29 cellular contexts compared by ENCODE assay signal in genomic region chr6:158514991-158515390, GRCh38.
"Had no signal": no experiment of that assay in that cellular context is flagged by ENCODE, and none has a peak within 500 bp of the region (broad histone marks: within the 10 kb centered on the region; RNA-seq: fewer than 3 reads in every experiment).

No MANE protein-coding gene starts in this region.

- H3K4me3 ChIP-seq: colonic mucosa, esophagus squamous epithelium, lower lobe of right lung, mucosa of descending colon, neural progenitor cell, prostate gland, right atrium auricular region, sigmoid colon, tibial artery, upper lobe of left lung had no signal

- H3K27ac Mint-ChIP-seq: dendritic cell treated with granulocyte-macrophage colony-stimulating factor and Interleukin-4, amounts not matched to agents 40 ng/mL and 50 ng/mL, for 4 days; mesothelial cell of epicardium; nephron; neural progenitor cell; stimulated activated memory B cell treated with anti-CD40 and anti-IgM and Interleukin-4, amounts not matched to agents 10 μg/mL and 1 μg/mL and 100 μg/mL, for 72 hours had no signal

- H3K79me2 ChIP-seq: parathyroid adenoma had no signal

- H3K9me3 Mint-ChIP-seq: dendritic cell treated with granulocyte-macrophage colony-stimulating factor and Interleukin-4, amounts not matched to agents 40 ng/mL and 50 ng/mL, for 4 days; immature natural killer cell; mesothelial cell of epicardium; naive thymus-derived CD4-positive, alpha-beta T cell; nephron; neural progenitor cell; stimulated activated memory B cell treated with anti-CD40 and anti-IgM and Interleukin-4, amounts not matched to agents 10 μg/mL and 1 μg/mL and 100 μg/mL, for 72 hours had no signal

- DNase-seq: colonic mucosa; effector CD8-positive, alpha-beta T cell; esophagus squamous epithelium; foreskin melanocyte; hypothalamus; immature natural killer cell; islet precursor cell; kidney glomerular epithelial cell; left colon; left ventricle myocardium superior; lower lobe of right lung; mucosa of descending colon; naive thymus-derived CD4-positive, alpha-beta T cell; sigmoid colon; stimulated activated CD4-positive, alpha-beta T cell treated with anti-CD3 and anti-CD28 coated beads, Interleukin-2, amount 100 ng/mL, for 24 hours; stimulated activated CD4-positive, alpha-beta T cell treated with anti-CD3 and anti-CD28 coated beads, Interleukin-4, amount 100 ng/mL, for 24 hours; stimulated activated naive CD8-positive, alpha-beta T cell treated with anti-CD3 and anti-CD28 coated beads, Interleukin-15, Interleukin-2, amounts not matched to agents 100 U/mL and 50 U/mL, for 24 hours; substantia nigra; testis; tibial artery had no signal

- ATAC-seq: left colon; left ventricle myocardium superior; lower lobe of right lung; mucosa of descending colon; naive thymus-derived CD4-positive, alpha-beta T cell; stimulated activated memory B cell treated with anti-CD40 and anti-IgM and Interleukin-4, amounts not matched to agents 10 μg/mL and 1 μg/mL and 100 μg/mL, for 72 hours; stimulated activated naive CD8-positive, alpha-beta T cell treated with anti-CD3 and anti-CD28 coated beads, Interleukin-15, Interleukin-2, amounts not matched to agents 100 U/mL and 50 U/mL, for 24 hours had no signal

- H3K27ac ChIP-seq: colonic mucosa, esophagus squamous epithelium, lower lobe of right lung, neural progenitor cell, parathyroid adenoma, prostate gland, right atrium auricular region, sigmoid colon, testis, tibial artery, upper lobe of left lung had no signal

- H2AFZ ChIP-seq: neural progenitor cell, parathyroid adenoma had no signal

- H3K9ac ChIP-seq: neural progenitor cell, parathyroid adenoma had no signal

- H3K36me3 ChIP-seq: colonic mucosa, esophagus squamous epithelium, lower lobe of right lung, neural progenitor cell, prostate gland, right atrium auricular region, sigmoid colon, tibial artery, upper lobe of left lung had no signal

- H3K4me1 ChIP-seq: parathyroid adenoma, prostate gland, testis had no signal

- H3K36me3 Mint-ChIP-seq: naive thymus-derived CD4-positive, alpha-beta T cell had no signal

- H3K4me2 ChIP-seq: neural progenitor cell had no signal

- H3K27me3 ChIP-seq: neural progenitor cell, right atrium auricular region, testis had no signal

- H3K9me3 ChIP-seq: colonic mucosa, esophagus squamous epithelium, lower lobe of right lung, mucosa of descending colon, prostate gland, right atrium auricular region, sigmoid colon, testis, tibial artery, upper lobe of left lung had no signal

- H3K4me3 Mint-ChIP-seq: dendritic cell treated with granulocyte-macrophage colony-stimulating factor and Interleukin-4, amounts not matched to agents 40 ng/mL and 50 ng/mL, for 4 days; mesothelial cell of epicardium; nephron; neural progenitor cell; stimulated activated memory B cell treated with anti-CD40 and anti-IgM and Interleukin-4, amounts not matched to agents 10 μg/mL and 1 μg/mL and 100 μg/mL, for 72 hours had no signal
